ENCODE assay signal across 1 cellular context in the genomic region with DNA sequence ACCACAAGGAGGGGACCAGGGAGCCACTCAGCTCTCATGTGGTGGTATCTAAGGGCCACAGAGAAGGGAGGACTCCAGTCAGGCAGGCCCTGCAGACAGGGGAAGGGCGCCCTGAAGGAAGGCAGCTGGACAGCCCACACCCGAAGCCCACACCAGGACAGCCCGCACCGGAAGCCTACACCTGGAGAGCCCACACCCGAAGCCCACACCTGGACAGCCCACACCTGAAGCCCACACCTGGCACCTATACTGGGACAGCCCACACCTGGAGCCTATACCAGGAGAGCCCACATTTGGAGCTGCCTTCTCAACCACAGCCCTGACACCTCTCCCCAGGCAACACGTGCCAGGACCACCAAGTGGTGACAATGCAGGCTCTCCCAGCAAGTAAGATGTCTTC.
TF ChIP-seq lines count a peak whose summit lies in the region.

No MANE protein-coding gene starts in this region.

TF ChIP-seq in IMR-90, 13 proteins besides CTCF, POLR2A, EP300 and RAD21:
- TF ChIP-seq RFX5 (IDR thresholded peaks at IDR 0.05; ENCODE audit: low read depth, low read length) (no peak), SMC3 (IDR thresholded peaks at IDR 0.05; ENCODE audit: low read depth, low read length) (no peak), MAFK (IDR thresholded peaks at IDR 0.05; ENCODE audit: low read depth, low read length) (no peak), FOS (IDR thresholded peaks at IDR 0.05; ENCODE audit: low read depth, low read length) (no peak), RCOR1 (IDR thresholded peaks at IDR 0.05; ENCODE audit: insufficient replicate concordance, low read length) (no peak), NFE2L2 (IDR thresholded peaks at IDR 0.05; ENCODE audit: low read depth, low read length) (no peak), BHLHE40 (IDR thresholded peaks at IDR 0.05; ENCODE audit: low read depth, low read length) (no peak), CEBPB (IDR thresholded peaks at IDR 0.05; ENCODE audit: low read depth, low read length) (no peak), CHD1 (IDR thresholded peaks at IDR 0.05; ENCODE audit: low read depth, low read length) (no peak), MAZ (IDR thresholded peaks at IDR 0.05; ENCODE audit: borderline replicate concordance, low read depth, low read length) (no peak), MXI1 (IDR thresholded peaks at IDR 0.05; ENCODE audit: borderline replicate concordance, low read depth, low read length) (no peak)
- TF ChIP-seq, protein P1, sequence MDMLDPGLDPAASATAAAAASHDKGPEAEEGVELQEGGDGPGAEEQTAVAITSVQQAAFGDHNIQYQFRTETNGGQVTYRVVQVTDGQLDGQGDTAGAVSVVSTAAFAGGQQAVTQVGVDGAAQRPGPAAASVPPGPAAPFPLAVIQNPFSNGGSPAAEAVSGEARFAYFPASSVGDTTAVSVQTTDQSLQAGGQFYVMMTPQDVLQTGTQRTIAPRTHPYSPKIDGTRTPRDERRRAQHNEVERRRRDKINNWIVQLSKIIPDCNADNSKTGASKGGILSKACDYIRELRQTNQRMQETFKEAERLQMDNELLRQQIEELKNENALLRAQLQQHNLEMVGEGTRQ (IDR thresholded peaks at IDR 0.05; ENCODE audit: low read depth, low read length): no peak
- TF ChIP-seq, protein P2, sequence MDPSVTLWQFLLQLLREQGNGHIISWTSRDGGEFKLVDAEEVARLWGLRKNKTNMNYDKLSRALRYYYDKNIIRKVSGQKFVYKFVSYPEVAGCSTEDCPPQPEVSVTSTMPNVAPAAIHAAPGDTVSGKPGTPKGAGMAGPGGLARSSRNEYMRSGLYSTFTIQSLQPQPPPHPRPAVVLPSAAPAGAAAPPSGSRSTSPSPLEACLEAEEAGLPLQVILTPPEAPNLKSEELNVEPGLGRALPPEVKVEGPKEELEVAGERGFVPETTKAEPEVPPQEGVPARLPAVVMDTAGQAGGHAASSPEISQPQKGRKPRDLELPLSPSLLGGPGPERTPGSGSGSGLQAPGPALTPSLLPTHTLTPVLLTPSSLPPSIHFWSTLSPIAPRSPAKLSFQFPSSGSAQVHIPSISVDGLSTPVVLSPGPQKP (IDR thresholded peaks at IDR 0.05; ENCODE audit: borderline replicate concordance, low read depth, low read length): no peak
